ENCODE assay signal across 8 cellular contexts in the genomic region with DNA sequence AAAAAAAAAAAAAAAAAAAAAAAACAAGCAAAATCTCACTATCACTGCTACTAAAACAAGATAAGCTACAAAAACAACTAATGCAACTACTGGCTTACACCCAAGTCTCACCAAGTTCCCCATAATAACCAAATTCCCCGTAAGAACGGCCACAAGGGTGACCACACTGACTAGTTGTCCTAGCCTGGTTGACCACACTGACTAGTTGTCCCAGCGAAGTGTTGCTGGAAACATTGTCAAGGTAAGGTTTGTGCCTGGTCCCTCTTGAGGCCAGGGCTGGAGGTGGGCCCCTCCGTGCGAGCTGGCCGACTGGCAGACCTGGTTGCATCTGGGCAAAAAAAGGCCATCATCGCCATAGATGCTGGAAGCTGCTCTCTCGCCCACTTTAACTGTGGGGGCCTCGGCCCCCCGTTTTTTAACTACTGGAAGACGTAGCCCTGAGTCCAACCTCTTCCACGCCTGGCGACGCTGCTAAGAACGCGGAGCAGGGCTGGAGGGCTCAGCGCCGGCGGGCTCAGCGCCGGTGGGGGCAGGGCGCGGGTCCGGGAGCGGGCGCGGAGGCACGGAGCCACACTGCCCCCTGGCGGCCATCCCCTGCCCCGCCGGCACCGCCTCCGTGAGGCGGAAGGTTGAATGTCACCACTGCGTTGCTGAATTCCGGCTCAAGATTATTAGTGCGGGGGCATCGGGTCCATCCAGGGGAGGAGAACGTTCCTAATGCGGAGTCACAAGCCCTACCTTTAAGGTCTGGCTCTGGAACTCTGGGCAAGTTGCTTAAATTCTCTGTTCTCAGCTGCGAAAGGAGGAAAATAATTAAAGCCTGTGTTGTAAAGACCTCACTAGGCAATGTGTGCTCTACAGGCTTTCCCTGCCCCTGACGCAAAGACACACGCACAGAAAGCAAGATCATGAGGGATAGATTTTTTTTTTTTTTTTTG.
DNase-seq lines count a peak whose midpoint lies in the region; ATAC-seq and TF ChIP-seq lines count a peak whose summit lies in the region.

No MANE protein-coding gene starts in this region.

- H3K27ac ChIP-seq in BLaER1 treated with 17β-estradiol and CSF1 and Interleukin-3, amounts not matched to agents 10 nM and 100 nM: peak overlapping the region in 10 of 11 experiments; percentile 24 to 72 (median 53); a peak in 18 of 22 replicates

- H3K4me3 Mint-ChIP-seq in natural killer cell treated with Interleukin-12 subunit alpha and Interleukin-12 subunit beta and Interleukin-15 and Interleukin-18, amount 100 ng/mL, for 72 hours: peak overlapping the region; percentile 79

- H3K36me3 Mint-ChIP-seq in natural killer cell treated with Interleukin-12 subunit alpha and Interleukin-12 subunit beta and Interleukin-15 and Interleukin-18, amount 100 ng/mL, for 72 hours: peaks cover 5% of the 10 kb centered on the region

- H3K27me3 ChIP-seq in BLaER1 treated with 17β-estradiol and CSF1 and Interleukin-3, amounts not matched to agents 10 nM and 100 nM: no peaks in the 10 kb centered on the region

- H3K4me3 ChIP-seq in BLaER1 treated with 17β-estradiol and CSF1 and Interleukin-3, amounts not matched to agents 10 nM and 100 nM: peak overlapping the region in 6 of 10 experiments; percentile 12 to 56 (median 36); a peak in 8 of 20 replicates
- H3K4me3 ChIP-seq in fibroblast of pulmonary artery (replicated peaks; ENCODE audit: low read depth, low read length): peak overlapping the region; percentile 43

- peak overlapping the region; percentile 37 to 43 for H3K27ac Mint-ChIP-seq in natural killer cell treated with Interleukin-12 subunit alpha and Interleukin-12 subunit beta and Interleukin-15 and Interleukin-18, amount 100 ng/mL, for 72 hours

- no peaks in the 10 kb centered on the region for H3K9me3 Mint-ChIP-seq in natural killer cell treated with Interleukin-12 subunit alpha and Interleukin-12 subunit beta and Interleukin-15 and Interleukin-18, amount 100 ng/mL, for 72 hours

- peaks cover 0 to 31% (median 16%) of the 10 kb centered on the region in 11 experiments; a peak in 15 of 22 replicates for H3K9me3 ChIP-seq in BLaER1 treated with 17β-estradiol and CSF1 and Interleukin-3, amounts not matched to agents 10 nM and 100 nM (replicated peaks in 1 of 11)

- no peaks in the 10 kb centered on the region for H4K20me1 ChIP-seq in BLaER1 treated with 17β-estradiol and CSF1 and Interleukin-3, amounts not matched to agents 10 nM and 100 nM

- H3K36me3 ChIP-seq in BLaER1 treated with 17β-estradiol and CSF1 and Interleukin-3, amounts not matched to agents 10 nM and 100 nM: no peaks in the 10 kb centered on the region

- peak overlapping the region; percentile 24 to 70 (median 58); a peak in 21 of 22 replicates for H3K9ac ChIP-seq in BLaER1 treated with 17β-estradiol and CSF1 and Interleukin-3, amounts not matched to agents 10 nM and 100 nM

- peak; percentile 66 for TF ChIP-seq CTCF in fibroblast of pulmonary artery (IDR thresholded peaks at IDR 0.05; ENCODE audit: low read length, missing control alignments)

- peaks cover 39 to 55% of the 10 kb centered on the region in 2 donors for H3K27me3 Mint-ChIP-seq in natural killer cell treated with Interleukin-12 subunit alpha and Interleukin-12 subunit beta and Interleukin-15 and Interleukin-18, amount 100 ng/mL, for 72 hours

- ATAC-seq in GM19397 (IDR thresholded peaks at IDR 0.05; ENCODE audit: unreplicated experiment): peak; percentile 81
- ATAC-seq in natural killer cell treated with Interleukin-12 subunit alpha and Interleukin-12 subunit beta and Interleukin-15 and Interleukin-18, amount 100 ng/mL, for 72 hours: peak; percentile 92

- peaks cover 13 to 21% of the 10 kb centered on the region in 2 donors for H3K4me1 Mint-ChIP-seq in natural killer cell treated with Interleukin-12 subunit alpha and Interleukin-12 subunit beta and Interleukin-15 and Interleukin-18, amount 100 ng/mL, for 72 hours (ENCODE audit: low read depth in 2 of 2)

- H3K4me1 ChIP-seq in BLaER1 treated with 17β-estradiol and CSF1 and Interleukin-3, amounts not matched to agents 10 nM and 100 nM: peaks cover 16 to 28% (median 22%) of the 10 kb centered on the region in 10 experiments

- peak overlapping the region; percentile 69 to 92 (median 78) for H3K4me2 ChIP-seq in BLaER1 treated with 17β-estradiol and CSF1 and Interleukin-3, amounts not matched to agents 10 nM and 100 nM

- DNase-seq in HuH-7 (ENCODE audit: low spot score) (peak; percentile 90), RPMI7951 (ENCODE audit: low read depth) (peak; percentile 57), fibroblast of pulmonary artery (ENCODE audit: low read depth) (peak; percentile 63)
- peak; percentile 59 for DNase-seq in activated T-helper 9 cell treated with anti-CD3 and anti-CD28 coated beads, Interleukin-2, amount 50 U/mL, for 16 hours (ENCODE audit: low read depth)
- peak; percentile 75 for DNase-seq in natural killer cell treated with Interleukin-12 subunit alpha and Interleukin-12 subunit beta and Interleukin-15 and Interleukin-18, amount 100 ng/mL, for 72 hours (ENCODE audit: low spot score)
- DNase-seq in stimulated activated naive CD4-positive, alpha-beta T cell (lab: John Stamatoyannopoulos, UW): peak; percentile 45 to 77 (median 57)

Comparison
In these comparisons a context has a peak if more than half of its experiments do, and no peak if none do; other contexts are left out.
1. Peak in every context shown above with its lines: DNase-seq, ATAC-seq, H3K4me3 ChIP-seq and H3K27ac ChIP-seq.